In the genomic region with DNA sequence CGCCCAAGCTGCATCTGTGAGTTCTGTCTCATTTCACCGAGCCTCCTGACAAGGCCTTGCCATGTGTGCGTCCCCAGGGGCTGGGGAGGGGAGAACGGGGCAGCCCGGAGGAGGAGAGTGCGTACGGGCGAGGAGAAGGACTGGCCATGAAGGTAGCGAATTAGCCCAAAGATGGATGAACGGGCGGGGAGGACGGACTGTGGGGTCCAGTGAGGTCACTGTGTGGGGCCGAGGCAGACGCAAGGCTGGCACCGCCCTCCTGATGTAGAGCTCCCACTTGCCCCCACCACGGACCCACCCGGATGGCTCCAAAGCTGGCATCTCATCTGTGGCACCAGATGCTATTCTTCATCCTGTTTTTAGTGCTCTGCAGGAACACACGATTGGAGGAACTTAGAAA, we compare ENCODE assay signal across 8 cellular contexts.
"Had no signal": no experiment of that assay in that cellular context is flagged by ENCODE, and none has a peak within 500 bp of the region (broad histone marks: within the 10 kb centered on the region; RNA-seq: fewer than 3 reads in every experiment).

No MANE protein-coding gene starts in this region.

- H3K27ac Mint-ChIP-seq: GM23338, H9 had no signal

- H3K4me3 ChIP-seq: GM23338, K562 had no signal

- H3K4me3 Mint-ChIP-seq: GM23338 had no signal

- H3K9me3 Mint-ChIP-seq: GM23338 had no signal

- ATAC-seq: GM23338, K562 had no signal

- FAIRE-seq: H1, H54, HTR-8/SVneo, K562 had no signal

- H3K4me2 ChIP-seq: GM23338 had no signal

- DNase-seq: H9, HCEC 1CT, IMR-90 had no signal

- H2AFZ ChIP-seq: GM23338 had no signal
